Comparison of ENCODE assay signal across 1 cellular context in the genomic region with DNA sequence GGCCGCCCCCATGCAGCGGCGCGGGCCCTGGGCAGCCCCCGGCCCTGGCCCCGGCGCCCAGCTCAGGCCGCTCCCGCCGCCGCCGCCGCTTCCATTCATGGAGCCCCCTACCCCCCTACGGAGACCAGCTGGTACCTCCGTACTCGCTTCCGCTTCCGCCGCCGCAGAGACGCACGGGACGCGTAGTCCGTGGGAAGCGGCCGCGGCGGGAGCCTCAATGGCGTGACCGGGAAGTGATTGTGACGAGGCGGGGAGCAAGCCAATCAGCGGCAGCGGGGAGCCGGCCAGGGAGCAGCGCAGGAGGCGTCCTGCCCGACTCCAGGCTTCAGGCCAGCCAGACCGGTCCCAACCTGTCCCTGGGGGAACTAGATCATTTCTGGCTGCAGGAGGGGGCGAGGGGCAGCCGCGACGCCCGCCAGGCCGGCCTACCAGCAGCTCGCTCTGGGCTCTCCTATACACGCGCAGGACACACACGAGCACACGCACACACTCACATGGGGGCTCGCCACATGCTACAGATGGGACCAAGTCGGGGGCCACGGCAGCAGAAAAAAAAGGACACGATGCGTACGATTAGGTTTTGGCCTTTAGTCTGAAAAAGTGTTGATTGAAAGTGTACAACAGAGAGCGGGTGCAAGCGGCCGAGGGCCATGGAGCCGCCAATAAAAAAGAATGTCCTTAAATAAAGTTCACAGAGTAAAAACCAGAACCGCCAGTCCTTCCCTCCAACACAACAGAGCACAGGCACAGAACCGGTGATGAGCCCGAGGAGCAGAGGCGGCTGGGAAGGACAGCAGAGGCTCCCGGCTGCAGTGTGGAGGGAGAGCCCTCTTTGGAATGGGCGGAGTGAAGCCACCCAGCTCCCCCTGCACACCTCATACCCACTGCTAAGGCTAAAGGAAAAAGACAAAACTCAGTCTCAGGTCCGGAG.
TF ChIP-seq lines count a peak whose summit lies in the region.

A gene with protein sequence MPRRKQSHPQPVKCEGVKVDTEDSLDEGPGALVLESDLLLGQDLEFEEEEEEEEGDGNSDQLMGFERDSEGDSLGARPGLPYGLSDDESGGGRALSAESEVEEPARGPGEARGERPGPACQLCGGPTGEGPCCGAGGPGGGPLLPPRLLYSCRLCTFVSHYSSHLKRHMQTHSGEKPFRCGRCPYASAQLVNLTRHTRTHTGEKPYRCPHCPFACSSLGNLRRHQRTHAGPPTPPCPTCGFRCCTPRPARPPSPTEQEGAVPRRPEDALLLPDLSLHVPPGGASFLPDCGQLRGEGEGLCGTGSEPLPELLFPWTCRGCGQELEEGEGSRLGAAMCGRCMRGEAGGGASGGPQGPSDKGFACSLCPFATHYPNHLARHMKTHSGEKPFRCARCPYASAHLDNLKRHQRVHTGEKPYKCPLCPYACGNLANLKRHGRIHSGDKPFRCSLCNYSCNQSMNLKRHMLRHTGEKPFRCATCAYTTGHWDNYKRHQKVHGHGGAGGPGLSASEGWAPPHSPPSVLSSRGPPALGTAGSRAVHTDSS (minus strand): TSS at position 109 of the 931 bp plus-strand sequence. CDS start 208 bp downstream, outside the sequence.

TF ChIP-seq in HepG2, 621 proteins besides CTCF, POLR2A, EP300 and RAD21 (continued from another document and continues in another):
- peak; percentile 89 for TF ChIP-seq ZNF143 (CRISPR knock-in tag; IDR thresholded peaks at IDR 0.05)
- no peak for TF ChIP-seq BRCA1 (CRISPR knock-in tag; IDR thresholded peaks at IDR 0.05)
- TF ChIP-seq, protein P1, sequence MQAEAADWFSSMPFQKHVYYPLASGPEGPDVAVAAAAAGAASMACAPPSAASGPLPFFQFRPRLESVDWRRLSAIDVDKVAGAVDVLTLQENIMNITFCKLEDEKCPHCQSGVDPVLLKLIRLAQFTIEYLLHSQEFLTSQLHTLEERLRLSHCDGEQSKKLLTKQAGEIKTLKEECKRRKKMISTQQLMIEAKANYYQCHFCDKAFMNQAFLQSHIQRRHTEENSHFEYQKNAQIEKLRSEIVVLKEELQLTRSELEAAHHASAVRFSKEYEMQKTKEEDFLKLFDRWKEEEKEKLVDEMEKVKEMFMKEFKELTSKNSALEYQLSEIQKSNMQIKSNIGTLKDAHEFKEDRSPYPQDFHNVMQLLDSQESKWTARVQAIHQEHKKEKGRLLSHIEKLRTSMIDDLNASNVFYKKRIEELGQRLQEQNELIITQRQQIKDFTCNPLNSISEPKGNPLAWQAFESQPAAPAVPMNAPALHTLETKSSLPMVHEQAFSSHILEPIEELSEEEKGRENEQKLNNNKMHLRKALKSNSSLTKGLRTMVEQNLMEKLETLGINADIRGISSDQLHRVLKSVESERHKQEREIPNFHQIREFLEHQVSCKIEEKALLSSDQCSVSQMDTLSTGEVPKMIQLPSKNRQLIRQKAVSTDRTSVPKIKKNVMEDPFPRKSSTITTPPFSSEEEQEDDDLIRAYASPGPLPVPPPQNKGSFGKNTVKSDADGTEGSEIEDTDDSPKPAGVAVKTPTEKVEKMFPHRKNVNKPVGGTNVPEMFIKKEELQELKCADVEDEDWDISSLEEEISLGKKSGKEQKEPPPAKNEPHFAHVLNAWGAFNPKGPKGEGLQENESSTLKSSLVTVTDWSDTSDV (CRISPR knock-in tag; IDR thresholded peaks at IDR 0.05): no peak
- TF ChIP-seq, protein P2, sequence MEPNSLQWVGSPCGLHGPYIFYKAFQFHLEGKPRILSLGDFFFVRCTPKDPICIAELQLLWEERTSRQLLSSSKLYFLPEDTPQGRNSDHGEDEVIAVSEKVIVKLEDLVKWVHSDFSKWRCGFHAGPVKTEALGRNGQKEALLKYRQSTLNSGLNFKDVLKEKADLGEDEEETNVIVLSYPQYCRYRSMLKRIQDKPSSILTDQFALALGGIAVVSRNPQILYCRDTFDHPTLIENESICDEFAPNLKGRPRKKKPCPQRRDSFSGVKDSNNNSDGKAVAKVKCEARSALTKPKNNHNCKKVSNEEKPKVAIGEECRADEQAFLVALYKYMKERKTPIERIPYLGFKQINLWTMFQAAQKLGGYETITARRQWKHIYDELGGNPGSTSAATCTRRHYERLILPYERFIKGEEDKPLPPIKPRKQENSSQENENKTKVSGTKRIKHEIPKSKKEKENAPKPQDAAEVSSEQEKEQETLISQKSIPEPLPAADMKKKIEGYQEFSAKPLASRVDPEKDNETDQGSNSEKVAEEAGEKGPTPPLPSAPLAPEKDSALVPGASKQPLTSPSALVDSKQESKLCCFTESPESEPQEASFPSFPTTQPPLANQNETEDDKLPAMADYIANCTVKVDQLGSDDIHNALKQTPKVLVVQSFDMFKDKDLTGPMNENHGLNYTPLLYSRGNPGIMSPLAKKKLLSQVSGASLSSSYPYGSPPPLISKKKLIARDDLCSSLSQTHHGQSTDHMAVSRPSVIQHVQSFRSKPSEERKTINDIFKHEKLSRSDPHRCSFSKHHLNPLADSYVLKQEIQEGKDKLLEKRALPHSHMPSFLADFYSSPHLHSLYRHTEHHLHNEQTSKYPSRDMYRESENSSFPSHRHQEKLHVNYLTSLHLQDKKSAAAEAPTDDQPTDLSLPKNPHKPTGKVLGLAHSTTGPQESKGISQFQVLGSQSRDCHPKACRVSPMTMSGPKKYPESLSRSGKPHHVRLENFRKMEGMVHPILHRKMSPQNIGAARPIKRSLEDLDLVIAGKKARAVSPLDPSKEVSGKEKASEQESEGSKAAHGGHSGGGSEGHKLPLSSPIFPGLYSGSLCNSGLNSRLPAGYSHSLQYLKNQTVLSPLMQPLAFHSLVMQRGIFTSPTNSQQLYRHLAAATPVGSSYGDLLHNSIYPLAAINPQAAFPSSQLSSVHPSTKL (CRISPR knock-in tag; IDR thresholded peaks at IDR 0.05): no peak
- TF ChIP-seq, protein P3, sequence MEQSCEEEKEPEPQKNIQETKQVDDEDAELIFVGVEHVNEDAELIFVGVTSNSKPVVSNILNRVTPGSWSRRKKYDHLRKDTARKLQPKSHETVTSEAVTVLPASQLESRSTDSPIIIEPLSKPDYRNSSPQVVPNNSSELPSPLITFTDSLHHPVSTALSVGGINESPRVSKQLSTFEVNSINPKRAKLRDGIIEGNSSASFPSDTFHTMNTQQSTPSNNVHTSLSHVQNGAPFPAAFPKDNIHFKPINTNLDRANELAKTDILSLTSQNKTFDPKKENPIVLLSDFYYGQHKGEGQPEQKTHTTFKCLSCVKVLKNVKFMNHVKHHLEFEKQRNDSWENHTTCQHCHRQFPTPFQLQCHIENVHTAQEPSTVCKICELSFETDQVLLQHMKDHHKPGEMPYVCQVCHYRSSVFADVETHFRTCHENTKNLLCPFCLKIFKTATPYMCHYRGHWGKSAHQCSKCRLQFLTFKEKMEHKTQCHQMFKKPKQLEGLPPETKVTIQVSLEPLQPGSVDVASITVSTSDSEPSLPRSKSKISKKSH (CRISPR knock-in tag; IDR thresholded peaks at IDR 0.05; ENCODE audit: borderline replicate concordance): 0 out of 2 replicates have a peak, but pooled peaks have one; percentile 59
- TF ChIP-seq CC2D1A (CRISPR knock-in tag; IDR thresholded peaks at IDR 0.05): no peak
- TF ChIP-seq, protein P4, sequence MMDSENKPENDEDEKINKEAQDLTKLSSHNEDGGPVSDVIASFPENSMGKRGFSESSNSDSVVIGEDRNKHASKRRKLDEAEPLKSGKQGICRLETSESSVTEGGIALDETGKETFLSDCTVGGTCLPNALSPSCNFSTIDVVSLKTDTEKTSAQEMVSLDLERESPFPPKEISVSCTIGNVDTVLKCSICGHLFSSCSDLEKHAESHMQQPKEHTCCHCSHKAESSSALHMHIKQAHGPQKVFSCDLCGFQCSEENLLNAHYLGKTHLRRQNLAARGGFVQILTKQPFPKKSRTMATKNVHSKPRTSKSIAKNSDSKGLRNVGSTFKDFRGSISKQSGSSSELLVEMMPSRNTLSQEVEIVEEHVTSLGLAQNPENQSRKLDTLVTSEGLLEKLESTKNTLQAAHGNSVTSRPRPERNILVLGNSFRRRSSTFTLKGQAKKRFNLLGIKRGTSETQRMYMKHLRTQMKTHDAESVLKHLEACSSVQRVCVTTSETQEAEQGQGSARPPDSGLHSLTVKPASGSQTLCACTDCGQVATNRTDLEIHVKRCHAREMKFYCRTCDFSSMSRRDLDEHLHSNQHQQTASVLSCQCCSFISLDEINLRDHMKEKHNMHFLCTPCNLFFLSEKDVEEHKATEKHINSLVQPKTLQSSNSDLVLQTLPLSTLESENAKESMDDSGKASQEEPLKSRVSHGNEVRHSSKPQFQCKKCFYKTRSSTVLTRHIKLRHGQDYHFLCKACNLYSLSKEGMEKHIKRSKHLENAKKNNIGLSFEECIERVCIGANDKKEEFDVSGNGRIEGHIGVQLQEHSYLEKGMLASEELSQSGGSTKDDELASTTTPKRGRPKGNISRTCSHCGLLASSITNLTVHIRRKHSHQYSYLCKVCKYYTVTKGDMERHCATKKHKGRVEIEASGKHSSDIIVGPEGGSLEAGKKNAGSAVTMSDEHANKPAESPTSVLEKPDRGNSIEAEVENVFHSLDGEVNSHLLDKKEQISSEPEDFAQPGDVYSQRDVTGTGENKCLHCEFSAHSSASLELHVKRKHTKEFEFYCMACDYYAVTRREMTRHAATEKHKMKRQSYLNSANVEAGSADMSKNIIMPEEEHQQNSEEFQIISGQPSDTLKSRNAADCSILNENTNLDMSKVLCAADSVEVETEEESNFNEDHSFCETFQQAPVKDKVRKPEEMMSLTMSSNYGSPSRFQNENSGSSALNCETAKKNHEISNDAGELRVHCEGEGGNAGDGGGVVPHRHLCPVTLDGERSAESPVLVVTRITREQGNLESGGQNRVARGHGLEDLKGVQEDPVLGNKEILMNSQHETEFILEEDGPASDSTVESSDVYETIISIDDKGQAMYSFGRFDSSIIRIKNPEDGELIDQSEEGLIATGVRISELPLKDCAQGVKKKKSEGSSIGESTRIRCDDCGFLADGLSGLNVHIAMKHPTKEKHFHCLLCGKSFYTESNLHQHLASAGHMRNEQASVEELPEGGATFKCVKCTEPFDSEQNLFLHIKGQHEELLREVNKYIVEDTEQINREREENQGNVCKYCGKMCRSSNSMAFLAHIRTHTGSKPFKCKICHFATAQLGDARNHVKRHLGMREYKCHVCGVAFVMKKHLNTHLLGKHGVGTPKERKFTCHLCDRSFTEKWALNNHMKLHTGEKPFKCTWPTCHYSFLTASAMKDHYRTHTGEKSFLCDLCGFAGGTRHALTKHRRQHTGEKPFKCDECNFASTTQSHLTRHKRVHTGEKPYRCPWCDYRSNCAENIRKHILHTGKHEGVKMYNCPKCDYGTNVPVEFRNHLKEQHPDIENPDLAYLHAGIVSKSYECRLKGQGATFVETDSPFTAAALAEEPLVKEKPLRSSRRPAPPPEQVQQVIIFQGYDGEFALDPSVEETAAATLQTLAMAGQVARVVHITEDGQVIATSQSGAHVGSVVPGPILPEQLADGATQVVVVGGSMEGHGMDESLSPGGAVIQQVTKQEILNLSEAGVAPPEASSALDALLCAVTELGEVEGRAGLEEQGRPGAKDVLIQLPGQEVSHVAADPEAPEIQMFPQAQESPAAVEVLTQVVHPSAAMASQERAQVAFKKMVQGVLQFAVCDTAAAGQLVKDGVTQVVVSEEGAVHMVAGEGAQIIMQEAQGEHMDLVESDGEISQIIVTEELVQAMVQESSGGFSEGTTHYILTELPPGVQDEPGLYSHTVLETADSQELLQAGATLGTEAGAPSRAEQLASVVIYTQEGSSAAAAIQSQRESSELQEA (CRISPR knock-in tag; IDR thresholded peaks at IDR 0.05; ENCODE audit: not compliant biosample characterization): peak; percentile 41
- TF ChIP-seq, protein P5, sequence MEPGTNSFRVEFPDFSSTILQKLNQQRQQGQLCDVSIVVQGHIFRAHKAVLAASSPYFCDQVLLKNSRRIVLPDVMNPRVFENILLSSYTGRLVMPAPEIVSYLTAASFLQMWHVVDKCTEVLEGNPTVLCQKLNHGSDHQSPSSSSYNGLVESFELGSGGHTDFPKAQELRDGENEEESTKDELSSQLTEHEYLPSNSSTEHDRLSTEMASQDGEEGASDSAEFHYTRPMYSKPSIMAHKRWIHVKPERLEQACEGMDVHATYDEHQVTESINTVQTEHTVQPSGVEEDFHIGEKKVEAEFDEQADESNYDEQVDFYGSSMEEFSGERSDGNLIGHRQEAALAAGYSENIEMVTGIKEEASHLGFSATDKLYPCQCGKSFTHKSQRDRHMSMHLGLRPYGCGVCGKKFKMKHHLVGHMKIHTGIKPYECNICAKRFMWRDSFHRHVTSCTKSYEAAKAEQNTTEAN (CRISPR knock-in tag; conservative IDR thresholded peaks at IDR 0.05): no peak
- TF ChIP-seq, protein P6, sequence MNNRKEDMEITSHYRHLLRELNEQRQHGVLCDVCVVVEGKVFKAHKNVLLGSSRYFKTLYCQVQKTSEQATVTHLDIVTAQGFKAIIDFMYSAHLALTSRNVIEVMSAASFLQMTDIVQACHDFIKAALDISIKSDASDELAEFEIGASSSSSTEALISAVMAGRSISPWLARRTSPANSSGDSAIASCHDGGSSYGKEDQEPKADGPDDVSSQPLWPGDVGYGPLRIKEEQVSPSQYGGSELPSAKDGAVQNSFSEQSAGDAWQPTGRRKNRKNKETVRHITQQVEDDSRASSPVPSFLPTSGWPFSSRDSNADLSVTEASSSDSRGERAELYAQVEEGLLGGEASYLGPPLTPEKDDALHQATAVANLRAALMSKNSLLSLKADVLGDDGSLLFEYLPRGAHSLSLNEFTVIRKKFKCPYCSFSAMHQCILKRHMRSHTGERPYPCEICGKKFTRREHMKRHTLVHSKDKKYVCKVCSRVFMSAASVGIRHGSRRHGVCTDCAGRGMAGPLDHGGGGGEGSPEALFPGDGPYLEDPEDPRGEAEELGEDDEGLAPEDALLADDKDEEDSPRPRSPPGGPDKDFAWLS (CRISPR knock-in tag; IDR thresholded peaks at IDR 0.05; ENCODE audit: borderline replicate concordance): no peak
- TF ChIP-seq MED1 (CRISPR knock-in tag; IDR thresholded peaks at IDR 0.05): no peak
- TF ChIP-seq TARDBP (CRISPR knock-in tag; IDR thresholded peaks at IDR 0.05): no peak
- TF ChIP-seq SYNCRIP (IDR thresholded peaks at IDR 0.05; ENCODE audit: insufficient read depth, low read depth, low read length): no peak
- TF ChIP-seq ZNF616 (CRISPR knock-in tag; IDR thresholded peaks at IDR 0.05; ENCODE audit: low read depth): no peak
- TF ChIP-seq JUND (CRISPR knock-in tag; IDR thresholded peaks at IDR 0.05): 0 out of 2 replicates have a peak, but pooled peaks have one; percentile 41
- TF ChIP-seq MAF1 (CRISPR knock-in tag; IDR thresholded peaks at IDR 0.05; ENCODE audit: borderline replicate concordance): no peak
- TF ChIP-seq PAWR (CRISPR knock-in tag; IDR thresholded peaks at IDR 0.05; ENCODE audit: borderline replicate concordance): no peak
- TF ChIP-seq, protein P7, sequence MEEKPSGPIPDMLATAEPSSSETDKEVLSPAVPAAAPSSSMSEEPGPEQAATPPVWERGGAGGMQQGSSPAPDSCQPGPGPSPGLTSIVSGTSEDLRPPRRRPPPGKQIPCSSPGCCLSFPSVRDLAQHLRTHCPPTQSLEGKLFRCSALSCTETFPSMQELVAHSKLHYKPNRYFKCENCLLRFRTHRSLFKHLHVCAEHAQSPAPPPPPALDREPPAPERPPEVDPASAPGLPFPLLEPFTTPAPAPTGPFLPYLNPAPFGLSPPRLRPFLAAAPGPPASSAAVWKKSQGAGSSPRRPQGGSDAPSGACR (CRISPR knock-in tag; IDR thresholded peaks at IDR 0.05): no peak
- no peak for TF ChIP-seq RARG (CRISPR knock-in tag; IDR thresholded peaks at IDR 0.05; ENCODE audit: low read depth)
- TF ChIP-seq, protein P8, sequence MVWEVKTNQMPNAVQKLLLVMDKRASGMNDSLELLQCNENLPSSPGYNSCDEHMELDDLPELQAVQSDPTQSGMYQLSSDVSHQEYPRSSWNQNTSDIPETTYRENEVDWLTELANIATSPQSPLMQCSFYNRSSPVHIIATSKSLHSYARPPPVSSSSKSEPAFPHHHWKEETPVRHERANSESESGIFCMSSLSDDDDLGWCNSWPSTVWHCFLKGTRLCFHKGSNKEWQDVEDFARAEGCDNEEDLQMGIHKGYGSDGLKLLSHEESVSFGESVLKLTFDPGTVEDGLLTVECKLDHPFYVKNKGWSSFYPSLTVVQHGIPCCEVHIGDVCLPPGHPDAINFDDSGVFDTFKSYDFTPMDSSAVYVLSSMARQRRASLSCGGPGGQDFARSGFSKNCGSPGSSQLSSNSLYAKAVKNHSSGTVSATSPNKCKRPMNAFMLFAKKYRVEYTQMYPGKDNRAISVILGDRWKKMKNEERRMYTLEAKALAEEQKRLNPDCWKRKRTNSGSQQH (CRISPR knock-in tag; IDR thresholded peaks at IDR 0.05; ENCODE audit: low read depth): 0 out of 2 replicates have a peak, but pooled peaks have one; percentile 68
